8 cellular contexts compared by ENCODE assay signal in genomic region chr12:38316391-38317129, GRCh38. TPM values are rescaled to one million over a fixed set of nuclear protein-coding genes. Genes with fewer than 3 reads are reported as not detected.
A peak's percentile ranks its signal among the peaks of the same experiment; 100 is the strongest.
DNase-seq lines count a peak whose midpoint lies in the region; TF ChIP-seq lines count a peak whose summit lies in the region.

A gene with protein sequence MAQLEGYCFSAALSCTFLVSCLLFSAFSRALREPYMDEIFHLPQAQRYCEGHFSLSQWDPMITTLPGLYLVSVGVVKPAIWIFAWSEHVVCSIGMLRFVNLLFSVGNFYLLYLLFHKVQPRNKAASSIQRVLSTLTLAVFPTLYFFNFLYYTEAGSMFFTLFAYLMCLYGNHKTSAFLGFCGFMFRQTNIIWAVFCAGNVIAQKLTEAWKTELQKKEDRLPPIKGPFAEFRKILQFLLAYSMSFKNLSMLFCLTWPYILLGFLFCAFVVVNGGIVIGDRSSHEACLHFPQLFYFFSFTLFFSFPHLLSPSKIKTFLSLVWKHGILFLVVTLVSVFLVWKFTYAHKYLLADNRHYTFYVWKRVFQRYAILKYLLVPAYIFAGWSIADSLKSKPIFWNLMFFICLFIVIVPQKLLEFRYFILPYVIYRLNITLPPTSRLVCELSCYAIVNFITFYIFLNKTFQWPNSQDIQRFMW (plus strand): TSS chr12:38316774. CDS start chr12:38316894, 120 bp downstream.

- H3K9me3 ChIP-seq in ES-I3 (ENCODE audit: control insufficient read depth, insufficient read depth, low read length), result no peaks in the 10 kb centered on the region
- H3K9me3 ChIP-seq in neuron (ENCODE audit: low read length), result no peaks in the 10 kb centered on the region
- H3K9me3 ChIP-seq in subcutaneous abdominal adipose tissue (ENCODE audit: control insufficient read depth in 5 of 5, low read length in 5 of 5), result no peaks in the 10 kb centered on the region

- H3K4me3 ChIP-seq in LNCaP clone FGC (ENCODE audit: low read depth, low read length), result peak within 1 kb of the TSS; percentile 86
- H3K4me3 ChIP-seq in foreskin fibroblast (ENCODE audit: low read depth in 1 of 2, low read length in 2 of 2), result peak within 1 kb of the TSS; percentile 82 to 90
- H3K4me3 ChIP-seq in neuron (ENCODE audit: low read length), result peak within 1 kb of the TSS; percentile 93
- peak within 1 kb of the TSS; percentile 81 to 94 (median 86) for H3K4me3 ChIP-seq in subcutaneous abdominal adipose tissue (ENCODE audit: low read depth in 1 of 5, low read length in 5 of 5)

- no peaks in the 10 kb centered on the region for H3K27me3 ChIP-seq in neuron (ENCODE audit: insufficient read depth, low read length)
- no peaks in the 10 kb centered on the region for H3K27me3 ChIP-seq in subcutaneous abdominal adipose tissue (ENCODE audit: control insufficient read depth in 5 of 5, insufficient read depth in 4 of 5, low read length in 5 of 5)

- H3K36me3 ChIP-seq in ES-I3 (ENCODE audit: insufficient read depth, low read length) (no peaks in the 10 kb centered on the region), neuron (ENCODE audit: insufficient read depth, low read length) (peaks cover 5% of the 10 kb centered on the region), subcutaneous abdominal adipose tissue (ENCODE audit: control insufficient read depth in 5 of 5, insufficient read depth in 5 of 5, low read length in 5 of 5) (peaks cover 0 to 6% (median 2%) of the 10 kb centered on the region in 5 donors)

- DNase-seq in H4 (ENCODE audit: low spot score) (peak; percentile 93), LNCaP clone FGC (ENCODE audit: low read depth) (peak; percentile 92), SIG-M5 (lab: John Stamatoyannopoulos, UW) (peak; percentile 88), activated gamma-delta T cell treated with Interleukin-2 at 50 U/mL for 16 hours (peak; percentile 91), foreskin fibroblast (peak; percentile 94 to 98)

- H3K27ac ChIP-seq in subcutaneous abdominal adipose tissue (ENCODE audit: low read depth, low read length), result peak within 1 kb of the TSS; percentile 82

- H3K4me1 ChIP-seq in ES-I3 (ENCODE audit: insufficient read depth, low read length), result no peaks in the 10 kb centered on the region
- peaks cover 8% of the 10 kb centered on the region for H3K4me1 ChIP-seq in neuron (ENCODE audit: insufficient read depth, low read length)
- H3K4me1 ChIP-seq in subcutaneous abdominal adipose tissue (ENCODE audit: control insufficient read depth in 5 of 5, insufficient read depth in 5 of 5, low read length in 5 of 5), result peaks cover 0 to 13% (median 9%) of the 10 kb centered on the region in 5 donors

- H2AFZ ChIP-seq in neuron (ENCODE audit: low read depth, low read length), result peak within 1 kb of the TSS; percentile 93

- peak; percentile 50 for TF ChIP-seq CTCF in LNCaP clone FGC (IDR thresholded peaks at IDR 0.05; ENCODE audit: control insufficient read depth, extremely low read depth, insufficient read depth)
- peak; percentile 62 for TF ChIP-seq CTCF in foreskin fibroblast (IDR thresholded peaks at IDR 0.05; ENCODE audit: low read depth, low read length)

- H3K9ac ChIP-seq in ES-I3 (ENCODE audit: low read depth, low read length) (peak within 1 kb of the TSS; percentile 76), subcutaneous abdominal adipose tissue (ENCODE audit: low read length in 5 of 5) (peak within 1 kb of the TSS; percentile 63 to 88 (median 81))

RNA-seq across cellular contexts. Expression of the gene that starts here (rescaled TPM):
- 2.4 and 4.7 TPM in 2 replicates for total RNA-seq in H4 (2014; rRNA removed; shearing (Covaris generic))

Comparison
In these comparisons a context has a peak if more than half of its experiments do, and no peak if none do; other contexts are left out.
1. Peak in every context shown above with its lines: DNase-seq, H3K4me3 ChIP-seq and H3K27ac ChIP-seq.